Comparison of ENCODE assay signal across 21 cellular contexts in genomic region chr11:59732403-59732975, GRCh38. TPM values are rescaled to one million over a fixed set of nuclear protein-coding genes. Genes with fewer than 3 reads are reported as not detected.
"Had no signal": no experiment of that assay in that cellular context is flagged by ENCODE, and none has a peak within 500 bp of the region (broad histone marks: within the 10 kb centered on the region; RNA-seq: fewer than 3 reads in every experiment).

No MANE protein-coding gene starts in this region.

RNA-seq across cellular contexts. Expression of gene OR10V1, which starts 18.8 kb away (rescaled TPM):
- total RNA-seq: activated CD4-positive, alpha-beta memory T cell treated with anti-CD3 and anti-CD28 coated beads for 36 hours; activated CD4-positive, alpha-beta T cell treated with anti-CD3 and anti-CD28 coated beads for 36 hours; activated CD4-positive, alpha-beta T cell treated with anti-CD3 and anti-CD28 coated beads, Interleukin-2, amount 10 ng/mL, durations not matched to agents 24 days and 14 days; activated CD8-positive, alpha-beta memory T cell treated with anti-CD3 and anti-CD28 coated beads for 36 hours; activated CD8-positive, alpha-beta memory T cell treated with anti-CD3 and anti-CD28 coated beads, Interleukin-2, amount 10 ng/mL, durations not matched to agents 7 days and 5 days; activated CD8-positive, alpha-beta T cell treated with anti-CD3 and anti-CD28 coated beads, Interleukin-2, amount 10 ng/mL, durations not matched to agents 7 days and 5 days; activated naive CD4-positive, alpha-beta T cell treated with anti-CD3 and anti-CD28 coated beads for 36 hours; activated naive CD8-positive, alpha-beta T cell treated with anti-CD3 and anti-CD28 coated beads for 36 hours; activated T-helper 1 cell treated with anti-CD3 and anti-CD28 coated beads, Interleukin-12 subunit alpha, Interleukin-12 subunit beta, Interleukin-2, Interleukin-4 antibody, amounts not matched to agents 30 ng/mL and 10 ng/mL and 1 ng/mL, durations not matched to agents 14 hours and 24 hours and 36 hours; activated T-helper 2 cell treated with anti-CD3 and anti-CD28 coated beads, Interferon-gamma antibody, Interleukin-2, Interleukin-4, amounts not matched to agents 10 μg/mL and 5 μg/mL and 100 μg/mL, durations not matched to agents 14 hours and 24 hours and 36 hours; adrenal gland; aorta; body of pancreas; chondrocyte; dermis blood vessel endothelial cell; esophagus squamous epithelium; fibroblast of lung; fibroblast of villous mesenchyme; gastroesophageal sphincter; T-helper 1 cell treated with Interleukin-12 subunit alpha and Interleukin-12 subunit beta and Interleukin-4 antibody, amounts not matched to agents 30 ng/mL and 1 ng/mL, for 36 hours had no signal
- polyA plus RNA-seq: adrenal gland, aorta, esophagus, fibroblast of lung had no signal
